8 cellular contexts compared by ENCODE assay signal in genomic region chr2:112542123-112542973, GRCh38. TPM values are rescaled to one million over a fixed set of nuclear protein-coding genes. Genes with fewer than 3 reads are reported as not detected.
DNase-seq lines count a peak whose midpoint lies in the region; ATAC-seq and TF ChIP-seq lines count a peak whose summit lies in the region.

Gene POLR1B (plus strand): TSS chr2:112542465. CDS start chr2:112542495, 30 bp downstream.

- intact Hi-C loops in esophagus muscularis mucosa (cut with DNase I): loop anchor here (5.0 kb wide), 2 partner anchors 40 to 60 kb away; partner anchors contain the start of genes CHCHD5 and TTL

- no peaks in the 10 kb centered on the region for H3K9me3 Mint-ChIP-seq in activated T-cell treated with anti-CD3 and anti-CD28 coated beads, Interleukin-2, amount 50 U/mL, for 4 hours

- H3K4me3 ChIP-seq in esophagus muscularis mucosa (peak within 1 kb of the TSS; percentile 81 to 99 (median 85)), muscle layer of colon (ENCODE audit: low read depth in 1 of 2, low read length in 2 of 2) (peak within 1 kb of the TSS; percentile 83 to 96)

- peak; percentile 81 for ATAC-seq in GM21529 (IDR thresholded peaks at IDR 0.05; ENCODE audit: unreplicated experiment)
- ATAC-seq in activated T-cell treated with anti-CD3 and anti-CD28 coated beads, Interleukin-2, amount 50 U/mL, for 4 hours: peak; percentile 83 to 85

- no peak for TF ChIP-seq CTCF in esophagus muscularis mucosa (IDR thresholded peaks at IDR 0.05)

- no peak for TF ChIP-seq POLR2A in esophagus muscularis mucosa (IDR thresholded peaks at IDR 0.05; ENCODE audit: low read depth)

- H3K4me1 ChIP-seq in esophagus muscularis mucosa: peaks cover 13 to 24% (median 19%) of the 10 kb centered on the region in 4 donors
- peaks cover 20% of the 10 kb centered on the region for H3K4me1 ChIP-seq in muscle layer of colon (ENCODE audit: insufficient read depth, low read length)

- H3K36me3 Mint-ChIP-seq in activated T-cell treated with anti-CD3 and anti-CD28 coated beads, Interleukin-2, amount 50 U/mL, for 4 hours (ENCODE audit: insufficient read depth): peaks cover 9% of the 10 kb centered on the region

- DNase-seq in DMS53 (lab: John Stamatoyannopoulos, UW) (peak; percentile 97), HuH-7.5 (ENCODE audit: low spot score) (peak; percentile 64), OCI-M2 (lab: John Stamatoyannopoulos, UW; ENCODE audit: unreplicated experiment) (peak; percentile 50), esophagus muscularis mucosa (ENCODE audit: extremely low spot score) (peak; percentile 96)
- DNase-seq in activated T-cell treated with anti-CD3 and anti-CD28 coated beads, Interleukin-2, amount 50 U/mL, for 4 hours: peak; percentile 64
- DNase-seq in stimulated activated CD8-positive, alpha-beta memory T cell treated with anti-CD3 and anti-CD28 coated beads, Interleukin-7, amount 100 ng/mL, for 24 hours (ENCODE audit: low read depth): peak; percentile 53

- no peaks in the 10 kb centered on the region for H3K27me3 Mint-ChIP-seq in activated T-cell treated with anti-CD3 and anti-CD28 coated beads, Interleukin-2, amount 50 U/mL, for 4 hours (ENCODE audit: low read depth)

- H3K9ac ChIP-seq in muscle layer of colon (ENCODE audit: low read length): peak within 1 kb of the TSS; percentile 66

- no peak for TF ChIP-seq EP300 in esophagus muscularis mucosa (IDR thresholded peaks at IDR 0.05)

- H3K36me3 ChIP-seq in esophagus muscularis mucosa (peaks cover 2 to 16% (median 11%) of the 10 kb centered on the region in 4 donors), muscle layer of colon (ENCODE audit: insufficient read depth, low read length) (peaks cover 3% of the 10 kb centered on the region)

- peaks cover 0 to 7% (median 0%) of the 10 kb centered on the region in 4 donors for H3K27me3 ChIP-seq in esophagus muscularis mucosa
- H3K27me3 ChIP-seq in muscle layer of colon (ENCODE audit: control insufficient read depth in 1 of 2, insufficient read depth in 2 of 2, low read length in 2 of 2): no peaks in the 10 kb centered on the region

- no peak within 1 kb of the TSS for H3K4me3 Mint-ChIP-seq in activated T-cell treated with anti-CD3 and anti-CD28 coated beads, Interleukin-2, amount 50 U/mL, for 4 hours

- H3K4me1 Mint-ChIP-seq in activated T-cell treated with anti-CD3 and anti-CD28 coated beads, Interleukin-2, amount 50 U/mL, for 4 hours (ENCODE audit: low read depth): peaks cover 10% of the 10 kb centered on the region

- H3K9me3 ChIP-seq in esophagus muscularis mucosa: no peaks in the 10 kb centered on the region
- H3K9me3 ChIP-seq in muscle layer of colon (ENCODE audit: low read length): no peaks in the 10 kb centered on the region

- peak within 1 kb of the TSS; percentile 86 to 90 (median 88) for H3K27ac ChIP-seq in esophagus muscularis mucosa (replicated peaks in 1 of 4)
- H3K27ac ChIP-seq in muscle layer of colon (ENCODE audit: low read depth, low read length): peak within 1 kb of the TSS; percentile 77

- WGBS in esophagus muscularis mucosa: 0% methylated on average over 29 of the region's 66 CpGs

RNA-seq across cellular contexts. Expression of gene POLR1B, which starts in this region (rescaled TPM):
- 100 to 1,000 TPM in 1 of 3 donors, 10 to 100 TPM in 2; 79.8 to 104 (median 89.8) TPM for total RNA-seq in activated T-cell treated with anti-CD3 and anti-CD28 coated beads, Interleukin-2, amount 50 U/mL, for 4 hours
- total RNA-seq in esophagus muscularis mucosa: 10 to 100 TPM in 3 of 4 donors, 1 to 10 TPM in 1; 10.0 to 12.4 (median 10.2) TPM

Comparison
In these comparisons a context has a peak if more than half of its experiments do, and no peak if none do; other contexts are left out.
1. Peak in every context shown above with its lines: DNase-seq, ATAC-seq, H3K4me3 ChIP-seq and H3K27ac ChIP-seq.
2. RNA of gene POLR1B (total RNA-seq): 79.8 to 104 TPM in activated T-cell treated with anti-CD3 and anti-CD28 coated beads, Interleukin-2, amount 50 U/mL, for 4 hours; 10.0 to 12.4 TPM in esophagus muscularis mucosa; every median in the first group is over 4 times any median in the second.